1 cellular context compared by ENCODE assay signal in genomic region chr5:175775416-175775815, GRCh38.
TF ChIP-seq lines count a peak whose summit lies in the region.

No MANE protein-coding gene starts in this region.

TF ChIP-seq in K562, 482 proteins besides CTCF, POLR2A, EP300 and RAD21 (continued from another document):
- TF ChIP-seq PHB2 (IDR thresholded peaks at IDR 0.05; ENCODE audit: low read depth) (no peak), DPF2 (IDR thresholded peaks at IDR 0.05) (no peak), NFE2L1 (tag; IDR thresholded peaks at IDR 0.05; ENCODE audit: borderline replicate concordance, low read depth) (no peak), ASH1L (IDR thresholded peaks at IDR 0.05; ENCODE audit: borderline replicate concordance, low read depth, partially characterized antibody) (no peak), ZNF316 (IDR thresholded peaks at IDR 0.05) (peak; percentile 86), ZBTB17 (CRISPR knock-in tag; IDR thresholded peaks at IDR 0.05) (no peak), RFX5 (IDR thresholded peaks at IDR 0.05; ENCODE audit: low read depth, low read length) (no peak), ZNF79 (CRISPR knock-in tag; IDR thresholded peaks at IDR 0.05; ENCODE audit: low read depth) (no peak), MAFG (tag; conservative IDR thresholded peaks at IDR 0.05) (peak; percentile 75), L3MBTL2 (IDR thresholded peaks at IDR 0.05) (no peak), FOXJ3 (CRISPR knock-in tag; IDR thresholded peaks at IDR 0.05) (no peak), ZNF12 (CRISPR knock-in tag; IDR thresholded peaks at IDR 0.05) (no peak), ZNF512 (tag; IDR thresholded peaks at IDR 0.05) (no peak), ZNF764 (CRISPR knock-in tag; IDR thresholded peaks at IDR 0.05; ENCODE audit: low read depth) (no peak), ZNF253 (CRISPR knock-in tag; conservative IDR thresholded peaks at IDR 0.05) (no peak), KHSRP (IDR thresholded peaks at IDR 0.05) (no peak), HSF4 (CRISPR knock-in tag; IDR thresholded peaks at IDR 0.05; ENCODE audit: borderline replicate concordance) (no peak), TGIF2 (CRISPR knock-in tag; IDR thresholded peaks at IDR 0.05) (no peak), HEY1 (CRISPR knock-in tag; IDR thresholded peaks at IDR 0.05; ENCODE audit: borderline replicate concordance) (no peak), TEAD1 (CRISPR knock-in tag; IDR thresholded peaks at IDR 0.05) (no peak)
- TF ChIP-seq, protein P1, sequence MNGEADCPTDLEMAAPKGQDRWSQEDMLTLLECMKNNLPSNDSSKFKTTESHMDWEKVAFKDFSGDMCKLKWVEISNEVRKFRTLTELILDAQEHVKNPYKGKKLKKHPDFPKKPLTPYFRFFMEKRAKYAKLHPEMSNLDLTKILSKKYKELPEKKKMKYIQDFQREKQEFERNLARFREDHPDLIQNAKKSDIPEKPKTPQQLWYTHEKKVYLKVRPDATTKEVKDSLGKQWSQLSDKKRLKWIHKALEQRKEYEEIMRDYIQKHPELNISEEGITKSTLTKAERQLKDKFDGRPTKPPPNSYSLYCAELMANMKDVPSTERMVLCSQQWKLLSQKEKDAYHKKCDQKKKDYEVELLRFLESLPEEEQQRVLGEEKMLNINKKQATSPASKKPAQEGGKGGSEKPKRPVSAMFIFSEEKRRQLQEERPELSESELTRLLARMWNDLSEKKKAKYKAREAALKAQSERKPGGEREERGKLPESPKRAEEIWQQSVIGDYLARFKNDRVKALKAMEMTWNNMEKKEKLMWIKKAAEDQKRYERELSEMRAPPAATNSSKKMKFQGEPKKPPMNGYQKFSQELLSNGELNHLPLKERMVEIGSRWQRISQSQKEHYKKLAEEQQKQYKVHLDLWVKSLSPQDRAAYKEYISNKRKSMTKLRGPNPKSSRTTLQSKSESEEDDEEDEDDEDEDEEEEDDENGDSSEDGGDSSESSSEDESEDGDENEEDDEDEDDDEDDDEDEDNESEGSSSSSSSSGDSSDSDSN (IDR thresholded peaks at IDR 0.05; ENCODE audit: borderline replicate concordance in 1 of 2, low read depth in 2 of 2, low read length in 2 of 2), result no peak
- TF ChIP-seq, protein P2, sequence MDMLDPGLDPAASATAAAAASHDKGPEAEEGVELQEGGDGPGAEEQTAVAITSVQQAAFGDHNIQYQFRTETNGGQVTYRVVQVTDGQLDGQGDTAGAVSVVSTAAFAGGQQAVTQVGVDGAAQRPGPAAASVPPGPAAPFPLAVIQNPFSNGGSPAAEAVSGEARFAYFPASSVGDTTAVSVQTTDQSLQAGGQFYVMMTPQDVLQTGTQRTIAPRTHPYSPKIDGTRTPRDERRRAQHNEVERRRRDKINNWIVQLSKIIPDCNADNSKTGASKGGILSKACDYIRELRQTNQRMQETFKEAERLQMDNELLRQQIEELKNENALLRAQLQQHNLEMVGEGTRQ (CRISPR knock-in tag; IDR thresholded peaks at IDR 0.05), result no peak
